In genomic region chr5:125367702-125368101, GRCh38 we compare ENCODE assay signal across 24 cellular contexts.
"Had no signal": no experiment of that assay in that cellular context is flagged by ENCODE, and none has a peak within 500 bp of the region (broad histone marks: within the 10 kb centered on the region; RNA-seq: fewer than 3 reads in every experiment).

No MANE protein-coding gene starts in this region.

- H3K4me1 ChIP-seq: breast epithelium, left lung, transverse colon, vagina had no signal

- ATAC-seq: activated CD8-positive, alpha-beta T cell treated with anti-CD3 and anti-CD28 coated beads for 36 hours; left lung had no signal

- H3K4me3 ChIP-seq: breast epithelium, esophagus muscularis mucosa, left lung, transverse colon, vagina had no signal

- H3K9me3 ChIP-seq: breast epithelium, esophagus muscularis mucosa, left lung, transverse colon, vagina had no signal

- DNase-seq: activated CD4-positive, alpha-beta T cell treated with anti-CD3 and anti-CD28 coated beads, Interleukin-2, amount 10 ng/mL, durations not matched to agents 24 days and 14 days; activated CD8-positive, alpha-beta T cell treated with anti-CD3 and anti-CD28 coated beads for 36 hours; activated naive CD4-positive, alpha-beta T cell treated with anti-CD3 and anti-CD28 coated beads for 36 hours; activated T-cell treated with anti-CD3 and anti-CD28 coated beads, Interleukin-2, amount 50 U/mL, for 1 hour; anterior cingulate cortex; cerebellar nuclear complex; cortex of kidney; effector CD8-positive, alpha-beta T cell; foreskin melanocyte; glutamatergic neuron; hypothalamus; left lung; nephron progenitor cell; nucleus accumbens; posterior cingulate gyrus; stimulated activated CD4-positive, alpha-beta T cell treated with anti-CD3 and anti-CD28 coated beads, Interleukin-12 subunit alpha, Interleukin-12 subunit beta, amount 100 ng/mL, for 4 hours; stimulated activated CD4-positive, alpha-beta T cell treated with anti-CD3 and anti-CD28 coated beads, Interleukin-1b, Interleukin-23, amount 100 ng/mL, for 48 hours; stimulated activated CD8-positive, alpha-beta memory T cell treated with anti-CD3 and anti-CD28 coated beads, Interleukin-4, amount 100 ng/mL, for 48 hours; stimulated activated naive CD4-positive, alpha-beta T cell treated with Interleukin-2 at 50 U/mL for 16 hours; substantia nigra; transverse colon had no signal

- H3K27ac ChIP-seq: breast epithelium, esophagus muscularis mucosa, left lung, transverse colon, vagina had no signal

- H3K27me3 ChIP-seq: breast epithelium, esophagus muscularis mucosa, left lung, transverse colon, vagina had no signal

- H3K36me3 ChIP-seq: breast epithelium, esophagus muscularis mucosa, left lung, transverse colon, vagina had no signal
